26 cellular contexts compared by ENCODE assay signal in genomic region chr19:51144482-51145045, GRCh38. TPM values are rescaled to one million over a fixed set of nuclear protein-coding genes. Genes with fewer than 3 reads are reported as not detected.
"Had no signal": no experiment of that assay in that cellular context is flagged by ENCODE, and none has a peak within 500 bp of the region (broad histone marks: within the 10 kb centered on the region; RNA-seq: fewer than 3 reads in every experiment).

No MANE protein-coding gene starts in this region.

- H3K27me3 ChIP-seq: neutrophil, right atrium auricular region had no signal

- H3K36me3 ChIP-seq: esophagus squamous epithelium, gastroesophageal sphincter, left ventricle myocardium inferior, lower lobe of right lung, right atrium auricular region, sigmoid colon, stomach had no signal

- FAIRE-seq: kidney, urothelium cell line had no signal

- H3K4me3 ChIP-seq: esophagus squamous epithelium, gastroesophageal sphincter, left ventricle myocardium inferior, lower lobe of right lung, right atrium auricular region, sigmoid colon, skin epidermis, stomach had no signal

- H3K4me1 ChIP-seq: esophagus squamous epithelium, gastroesophageal sphincter, left ventricle myocardium inferior, right atrium auricular region, sigmoid colon had no signal

- H3K27ac ChIP-seq: esophagus squamous epithelium, gastroesophageal sphincter, left ventricle myocardium inferior, lower lobe of right lung, right atrium auricular region, sigmoid colon, skin epidermis, stomach had no signal

- H3K9me3 ChIP-seq: esophagus squamous epithelium, gastroesophageal sphincter, lower lobe of right lung, neutrophil, right atrium auricular region, sigmoid colon had no signal

- DNase-seq: cortex of kidney; esophagus squamous epithelium; foreskin fibroblast; glutamatergic neuron; kidney; left cardiac atrium; left ventricle myocardium inferior; lower lobe of right lung; midbrain; nephron progenitor cell; sigmoid colon; stimulated activated CD4-positive, alpha-beta T cell treated with anti-CD3 and anti-CD28 coated beads, Interleukin-2, amount 100 ng/mL, for 24 hours; stimulated activated CD4-positive, alpha-beta T cell treated with anti-CD3 and anti-CD28 coated beads, Interleukin-4, amount 100 ng/mL, for 4 hours; stimulated activated naive CD4-positive, alpha-beta T cell; stomach; substantia nigra; trophoblast cell had no signal

- H3K4me3 Mint-ChIP-seq: memory B cell, nephron progenitor cell had no signal

- H3K27ac Mint-ChIP-seq: memory B cell, nephron progenitor cell had no signal

- ATAC-seq: gastroesophageal sphincter, left cardiac atrium, lower lobe of right lung had no signal

- H3K9me3 Mint-ChIP-seq: memory B cell had no signal

- H3K36me3 Mint-ChIP-seq: memory B cell had no signal

RNA-seq across cellular contexts. Expression of gene SIGLEC7, which starts 2.5 kb away (rescaled TPM):
- total RNA-seq: chondrocyte, epithelial cell of proximal tubule, osteoblast had no signal

RNA-seq across cellular contexts. Expression of gene SIGLEC9, which starts 19.9 kb away (rescaled TPM):
- total RNA-seq: chondrocyte, epithelial cell of proximal tubule, osteoblast had no signal
